In the genomic region with DNA sequence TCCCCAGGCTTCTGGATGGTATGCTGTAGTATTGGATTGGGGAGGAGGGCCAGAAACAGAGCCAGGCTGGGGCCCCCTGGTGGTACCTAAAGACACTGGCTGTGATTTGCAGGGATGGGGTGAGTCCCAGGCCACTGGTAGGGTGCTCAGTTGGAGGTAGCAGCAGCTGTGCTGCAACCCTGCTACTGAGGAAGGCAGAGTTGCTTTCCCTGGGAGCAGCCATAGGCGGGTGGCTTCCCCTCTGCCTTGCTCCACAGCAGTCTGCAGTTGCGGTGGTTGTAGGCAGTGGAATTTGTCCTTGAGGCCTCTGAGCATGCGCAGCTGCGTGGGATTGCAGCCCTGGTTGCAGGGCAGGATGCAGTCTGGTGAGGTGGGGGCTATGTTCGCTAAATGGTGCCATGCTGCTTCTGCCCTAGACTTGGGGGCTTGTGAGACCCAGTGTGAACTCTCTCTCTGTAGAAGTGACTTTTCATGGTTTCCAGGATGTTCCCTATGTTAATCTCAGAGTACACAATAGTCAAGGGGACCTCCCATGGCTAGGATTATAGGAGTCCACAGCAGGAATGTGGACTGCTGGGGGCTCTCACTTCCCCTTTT, we compare ENCODE assay signal across 10 cellular contexts. TPM values are rescaled to one million over a fixed set of nuclear protein-coding genes. Genes with fewer than 3 reads are reported as not detected.
DNase-seq lines count a peak whose midpoint lies in the region; ATAC-seq, FAIRE-seq and TF ChIP-seq lines count a peak whose summit lies in the region.
"Had no signal": no experiment of that assay in that cellular context is flagged by ENCODE, and none has a peak within 500 bp of the region (broad histone marks: within the 10 kb centered on the region; RNA-seq: fewer than 3 reads in every experiment).

No MANE protein-coding gene starts in this region.

- peak; percentile 39; the same call in 1 of the 2 replicates for TF ChIP-seq CTCF in GM12875 (IDR thresholded peaks at IDR 0.05; ENCODE audit: borderline replicate concordance, insufficient read depth, low read depth, low read length)
- peak; percentile 31 for TF ChIP-seq CTCF in HFF-Myc (IDR thresholded peaks at IDR 0.05; ENCODE audit: low read depth, low read length, missing control alignments)
- peak; percentile 34 for TF ChIP-seq CTCF in Panc1 (IDR thresholded peaks at IDR 0.05)
- no peak for TF ChIP-seq CTCF in kidney (IDR thresholded peaks at IDR 0.05; ENCODE audit: borderline replicate concordance, extremely low read depth, insufficient read depth)

- H3K4me1 ChIP-seq in Panc1 (ENCODE audit: control insufficient read depth, insufficient read depth, low read length) = no peaks in the 10 kb centered on the region
- no peaks in the 10 kb centered on the region for H3K4me1 ChIP-seq in kidney (ENCODE audit: control insufficient read depth in 1 of 2, insufficient read depth in 1 of 2, low read depth in 1 of 2, low read length in 2 of 2)

- ATAC-seq in Panc1 (no peak), HG03196 (IDR thresholded peaks at IDR 0.05; ENCODE audit: unreplicated experiment) (no peak)
- ATAC-seq: effector memory CD8-positive, alpha-beta T cell had no signal

- no TSS peak for BruUV-seq in Panc1 (replicated peaks; lab: Mats Ljungman, UMichigan)

- no peak overlapping the region for H3K4me3 Mint-ChIP-seq in T-helper 2 cell treated with Interferon-gamma antibody and Interleukin-4, amounts not matched to agents 5 μg/mL and 100 μg/mL, for 36 hours
- H3K4me3 Mint-ChIP-seq: effector memory CD8-positive, alpha-beta T cell had no signal

- in situ Hi-C loops in Panc1 (cut with HindIII; ENCODE audit: low pct_unique_long_range_greater_than_20kb, low sequenced_read_pairs) = no loop called here

- H3K4me3 ChIP-seq in GM12875 (ENCODE audit: low read depth, low read length) (no peak overlapping the region), HFF-Myc (replicated peaks; ENCODE audit: low read depth, low read length) (no peak overlapping the region), Panc1 (ENCODE audit: low read depth in 2 of 2, low read length in 2 of 2) (no peak overlapping the region), kidney (ENCODE audit: low read length in 2 of 2) (no peak overlapping the region)

- H3K36me3 Mint-ChIP-seq in T-helper 2 cell treated with Interferon-gamma antibody and Interleukin-4, amounts not matched to agents 5 μg/mL and 100 μg/mL, for 36 hours (ENCODE audit: low read depth) = no peaks in the 10 kb centered on the region

- H3K9me3 Mint-ChIP-seq in T-helper 2 cell treated with Interferon-gamma antibody and Interleukin-4, amounts not matched to agents 5 μg/mL and 100 μg/mL, for 36 hours = no peaks in the 10 kb centered on the region

- no peaks in the 10 kb centered on the region for H3K4me1 Mint-ChIP-seq in T-helper 2 cell treated with Interferon-gamma antibody and Interleukin-4, amounts not matched to agents 5 μg/mL and 100 μg/mL, for 36 hours (ENCODE audit: low read depth)

- no peaks in the 10 kb centered on the region for H3K9me3 ChIP-seq in Panc1 (ENCODE audit: control insufficient read depth, insufficient read depth, low read depth, low read length)
- no peaks in the 10 kb centered on the region for H3K9me3 ChIP-seq in kidney (ENCODE audit: control insufficient read depth in 1 of 2, low read length in 2 of 2)

- H3K27ac Mint-ChIP-seq in T-helper 2 cell treated with Interferon-gamma antibody and Interleukin-4, amounts not matched to agents 5 μg/mL and 100 μg/mL, for 36 hours = no peak overlapping the region
- H3K27ac Mint-ChIP-seq: effector memory CD8-positive, alpha-beta T cell had no signal

- no peak overlapping the region for H3K27ac ChIP-seq in Panc1 (ENCODE audit: low read length)
- no peak overlapping the region for H3K27ac ChIP-seq in kidney (ENCODE audit: low read depth in 2 of 2, low read length in 2 of 2)

- no peaks in the 10 kb centered on the region for H3K36me3 ChIP-seq in Panc1 (ENCODE audit: control insufficient read depth, insufficient read depth, low read length)
- H3K36me3 ChIP-seq in kidney (ENCODE audit: control insufficient read depth in 1 of 2, insufficient read depth in 2 of 2, low read length in 2 of 2) = no peaks in the 10 kb centered on the region

- H3K27me3 ChIP-seq in Panc1 (ENCODE audit: control insufficient read depth, insufficient read depth, low read length) = no peaks in the 10 kb centered on the region

- H3K9ac ChIP-seq in kidney (ENCODE audit: low read length in 2 of 2) = no peak overlapping the region

- H3K27me3 Mint-ChIP-seq in T-helper 2 cell treated with Interferon-gamma antibody and Interleukin-4, amounts not matched to agents 5 μg/mL and 100 μg/mL, for 36 hours (ENCODE audit: low read depth) = no peaks in the 10 kb centered on the region
- H3K27me3 Mint-ChIP-seq: effector memory CD8-positive, alpha-beta T cell had no signal

- POLR2A ChIA-PET in Panc1 (lab: Charles Lee) = no interaction called here

- FAIRE-seq in kidney (lab: Jason Lieb, UNC) = no peak

- CTCF ChIA-PET in Panc1 (lab: Charles Lee) = no interaction called here

- intact Hi-C loops in Panc1 (cut with micrococcal nuclease; ENCODE audit: unreplicated experiment) = no loop called here
- intact Hi-C loops in kidney (cut with DNase I) = no loop called here

- DNase-seq in HFF-Myc (ENCODE audit: extremely low read depth, low read depth) = no peak
- no peak for DNase-seq in Panc1 (ENCODE audit: low read depth, low spot score)
- peak; percentile 7 for DNase-seq in kidney
- no peak for DNase-seq in T-helper 2 cell treated with Interferon-gamma antibody and Interleukin-4, amounts not matched to agents 5 μg/mL and 100 μg/mL, for 36 hours (ENCODE audit: low spot score)
- DNase-seq in foreskin melanocyte = no peak
- DNase-seq in dedifferentiated amniotic fluid mesenchymal stem cell (ENCODE audit: extremely low spot score) = no peak
- DNase-seq: activated T-cell treated with anti-CD3 and anti-CD28 coated beads for 4 hours; effector memory CD8-positive, alpha-beta T cell had no signal

RNA-seq across cellular contexts. Expression of a gene that starts 38.9 kb away (rescaled TPM):
- total RNA-seq in Panc1 (2021; ENCODE audit: unreplicated experiment) = 0.26 TPM
- 0.05 TPM for polyA plus RNA-seq in Panc1 (2012; ENCODE audit: insufficient read length)
- total RNA-seq in kidney = 0.13 TPM
- polyA plus RNA-seq in kidney (ENCODE audit: insufficient read depth, low read depth, low replicate concordance) = not detected
